Comparison of ENCODE assay signal across 11 cellular contexts in genomic region chr5:14668247-14668646, GRCh38. TPM values are rescaled to one million over a fixed set of nuclear protein-coding genes. Genes with fewer than 3 reads are reported as not detected.
A peak's percentile ranks its signal among the peaks of the same experiment; 100 is the strongest.
DNase-seq lines count a peak whose midpoint lies in the region; ATAC-seq, FAIRE-seq and TF ChIP-seq lines count a peak whose summit lies in the region.
"Had no signal": no experiment of that assay in that cellular context is flagged by ENCODE, and none has a peak within 500 bp of the region (broad histone marks: within the 10 kb centered on the region; RNA-seq: fewer than 3 reads in every experiment).

No MANE protein-coding gene starts in this region.

- H3K4me2 ChIP-seq in A549 (0 out of 3 replicates have a peak overlapping the region, but pooled peaks have one; percentile 8), GM23338 (no peak overlapping the region)

- H3K27me3 Mint-ChIP-seq in GM23338 (ENCODE audit: insufficient read depth, low read depth, poor library complexity): peaks cover 20% of the 10 kb centered on the region

- H3K9me3 Mint-ChIP-seq in GM23338: no peaks in the 10 kb centered on the region

- H2AFZ ChIP-seq in GM23338: no peak overlapping the region

- no peaks in the 10 kb centered on the region; the same call in 1 of the 2 replicates for H3K9me2 ChIP-seq in GM23338 (ENCODE audit: insufficient read depth)

- H3K4me3 Mint-ChIP-seq in GM23338: no peak overlapping the region

- TF ChIP-seq RAD21 in A549 (conservative IDR thresholded peaks at IDR 0.05 in 1 of 2, IDR thresholded peaks at IDR 0.05 in 1 of 2): no peak

- no peak for TF ChIP-seq EP300 in A549 (IDR thresholded peaks at IDR 0.05)

- peaks cover 63% of the 10 kb centered on the region for H3K4me1 ChIP-seq in A549
- H3K4me1 ChIP-seq in HAP-1: peaks cover 23% of the 10 kb centered on the region
- peaks cover 41% of the 10 kb centered on the region for H3K4me1 ChIP-seq in GM23338 (ENCODE audit: insufficient read depth)

- H3K27ac ChIP-seq in A549 (no peak overlapping the region), GM23338 (ENCODE audit: low read depth) (no peak overlapping the region)

- peaks cover 81% of the 10 kb centered on the region for H3K79me2 ChIP-seq in GM23338 (replicated peaks; ENCODE audit: insufficient read depth)

- H4K20me1 ChIP-seq in GM23338 (replicated peaks; ENCODE audit: insufficient read depth): peaks cover 4% of the 10 kb centered on the region; the same call in 1 of the 2 replicates

- 0 out of 2 replicates have a peak, but pooled peaks cover 3% of the 10 kb centered on the region for H3F3A ChIP-seq in GM23338 (replicated peaks; ENCODE audit: low read depth)

- ATAC-seq in A549 (no peak), GM18868 (IDR thresholded peaks at IDR 0.05; ENCODE audit: unreplicated experiment) (peak; percentile 21), GM23338 (no peak), GM19328 (IDR thresholded peaks at IDR 0.05; ENCODE audit: unreplicated experiment) (no peak)

- H3K36me3 Mint-ChIP-seq in GM23338 (ENCODE audit: low read depth): no peaks in the 10 kb centered on the region; the same call in 2 of the 3 replicates

- DNase-seq in A549 (ENCODE audit: low read depth in 1 of 2, low spot score in 1 of 2) (no peak), kidney tubule cell (ENCODE audit: low spot score) (peak; percentile 44), HAP-1 (ENCODE audit: low spot score in 2 of 2) (no peak), GM23338 (ENCODE audit: low spot score) (no peak)
- DNase-seq in activated CD8-positive, alpha-beta memory T cell treated with anti-CD3 and anti-CD28 coated beads, Interleukin-2, amount 50 U/mL, for 24 hours (ENCODE audit: extremely low read depth): peak; percentile 47
- DNase-seq in effector CD4-positive, alpha-beta T cell: no peak
- DNase-seq: islet precursor cell, NCI-H510A treated with DMSO at 0.1 percent for 48 hours had no signal

- no peak overlapping the region; the same call in 1 of the 2 replicates for H3K27ac Mint-ChIP-seq in GM23338

- H3K27me3 ChIP-seq in HAP-1 (ENCODE audit: low read depth) (no peaks in the 10 kb centered on the region), GM23338 (ENCODE audit: insufficient read depth) (peaks cover 22% of the 10 kb centered on the region)

- H3K36me3 ChIP-seq in HAP-1 (replicated peaks) (no peaks in the 10 kb centered on the region), GM23338 (ENCODE audit: insufficient read depth) (no peaks in the 10 kb centered on the region)

- TF ChIP-seq CTCF in A549 (IDR thresholded peaks at IDR 0.05) (no peak), GM23338 (conservative IDR thresholded peaks at IDR 0.05; ENCODE audit: low read depth in 2 of 2) (no peak)

- no peak for TF ChIP-seq POLR2A in A549 (IDR thresholded peaks at IDR 0.05; ENCODE audit: low read length)

- WGBS in A549 (ENCODE audit: missing lambda C conversion rate): 79% methylated on average over 4 of the region's 4 CpGs

- POLR2A ChIA-PET in A549 (lab: Yijun Ruan, JAX): no interaction called here

- in situ Hi-C loops in HAP-1 (cut with MboI; ENCODE audit: low sequenced_read_pairs): no loop called here

- H3K4me3 ChIP-seq in A549: no peak overlapping the region
- H3K4me3 ChIP-seq in HAP-1: no peak overlapping the region
- no peak overlapping the region for H3K4me3 ChIP-seq in GM23338

- no peak for FAIRE-seq in A549 (lab: Jason Lieb, UNC)
- FAIRE-seq: astrocyte had no signal

- H3K9me3 ChIP-seq in A549 (no peaks in the 10 kb centered on the region), HAP-1 (no peaks in the 10 kb centered on the region)

- peaks cover 42% of the 10 kb centered on the region for H3K4me1 Mint-ChIP-seq in GM23338

- CTCF ChIA-PET in A549 (lab: Yijun Ruan, JAX): interaction anchor here (1.5 to 1.6 kb wide), 2 partner anchors 59 to 346 kb away, joined by 5 to 6 read pairs; no protein-coding TSS in a partner anchor

TF ChIP-seq in A549, 52 proteins besides CTCF, POLR2A, EP300 and RAD21:
- TF ChIP-seq HOXB5 (CRISPR knock-in tag; IDR thresholded peaks at IDR 0.05) (no peak), HMGXB4 (CRISPR knock-in tag; IDR thresholded peaks at IDR 0.05; ENCODE audit: borderline replicate concordance) (no peak), SMC3 (IDR thresholded peaks at IDR 0.05) (no peak), KDM1A (IDR thresholded peaks at IDR 0.05; ENCODE audit: low read depth) (no peak), MAX (IDR thresholded peaks at IDR 0.05) (no peak), MAZ (IDR thresholded peaks at IDR 0.05; ENCODE audit: borderline replicate concordance, low read depth, low read length) (no peak)

TF ChIP-seq in GM23338, 12 proteins besides CTCF, POLR2A, EP300 and RAD21:
- TF ChIP-seq CREB1 (CRISPR knock-in tag; IDR thresholded peaks at IDR 0.05; ENCODE audit: low read depth) (no peak), NANOG (IDR thresholded peaks at IDR 0.05; ENCODE audit: borderline replicate concordance) (no peak), EZH2phosphoT487 (IDR thresholded peaks at IDR 0.05; ENCODE audit: unreplicated experiment) (no peak), ZNF331 (CRISPR knock-in tag; IDR thresholded peaks at IDR 0.05; ENCODE audit: low read depth) (no peak), ZNF114 (CRISPR knock-in tag; IDR thresholded peaks at IDR 0.05) (no peak), EZH2 (IDR thresholded peaks at IDR 0.05; ENCODE audit: low read depth, unreplicated experiment) (no peak), REST (IDR thresholded peaks at IDR 0.05; ENCODE audit: unreplicated experiment) (no peak), JUNB (IDR thresholded peaks at IDR 0.05; ENCODE audit: unreplicated experiment) (no peak), ETS1 (IDR thresholded peaks at IDR 0.05) (no peak), STAT1 (IDR thresholded peaks at IDR 0.05; ENCODE audit: unreplicated experiment) (no peak)

RNA-seq across cellular contexts. Expression of gene OTULIN, which starts 3.7 kb away (rescaled TPM):
- polyA plus RNA-seq in A549 (2011; rRNA removed) (12.2 and 17.8 TPM in 2 replicates), A549 (2017; fragmentation: RNase III; extraction: RNeasy Plus Mini Kit Qiagen cat#74134 plus additional on column Dnase treatment) (12.3 to 14.1 TPM (median 13.5 TPM) in 3 replicates), GM23338 (2016; fragmentation: Nextera tagmentation; extraction: Ambion mirVana) (21.2 and 24.3 TPM in 2 replicates)
- polyA plus RNA-seq in A549 (2012; cell fraction: cytosol; rRNA removed): 8.3 and 8.4 TPM in 2 replicates
- 5.9 and 7.5 TPM in 2 replicates for polyA plus RNA-seq in A549 (2012; cell fraction: nucleus; rRNA removed)
- polyA minus RNA-seq in A549 (2011; rRNA and poly(A)+ RNA removed): 24.7 and 35.1 TPM in 2 replicates
- 19.2 and 43.9 TPM in 2 replicates for total RNA-seq in GM23338 (2014; rRNA removed; shearing (Covaris generic))

Comparison
In these comparisons a context has a peak if more than half of its experiments do, and no peak if none do; other contexts are left out.
1. DNase-seq: peak in activated CD8-positive, alpha-beta memory T cell treated with anti-CD3 and anti-CD28 coated beads, Interleukin-2, amount 50 U/mL, for 24 hours (single experiment) and kidney tubule cell (single experiment); none in A549 (0 of 2), HAP-1 (0 of 2), GM23338 (single experiment) and effector CD4-positive, alpha-beta T cell (single experiment).